8 cellular contexts compared by ENCODE assay signal in genomic region chr14:76151398-76152332, GRCh38. TPM values are rescaled to one million over a fixed set of nuclear protein-coding genes. Genes with fewer than 3 reads are reported as not detected.
DNase-seq lines count a peak whose midpoint lies in the region; ATAC-seq and TF ChIP-seq lines count a peak whose summit lies in the region.

GPATCH2L (plus strand) TSS chr14:76151922; CDS start chr14:76154364, 2,442 bp downstream.

- ATAC-seq in SK-N-SH treated with all-trans-retinoic acid at 6 μM for 48 hours (peak; percentile 95), omental fat pad (ENCODE audit: low FRiP score) (peak; percentile 96)

- no peak for TF ChIP-seq CTCF in GM06990 (IDR thresholded peaks at IDR 0.05; ENCODE audit: insufficient read depth, low read length, poor library complexity, severe bottlenecking)
- TF ChIP-seq CTCF in HFF-Myc (IDR thresholded peaks at IDR 0.05; ENCODE audit: low read depth, low read length, missing control alignments) = no peak
- no peak for TF ChIP-seq CTCF in omental fat pad (IDR thresholded peaks at IDR 0.05)

- H3K36me3 ChIP-seq in GM06990 (ENCODE audit: control insufficient read depth, insufficient read depth, low read length) = peaks cover 6% of the 10 kb centered on the region

- DNase-seq in GM06990 (ENCODE audit: extremely low read depth, insufficient read length) (peak; percentile 95), HFF-Myc (ENCODE audit: extremely low read depth, low read depth) (peak; percentile 48), NAMALWA (ENCODE audit: low spot score) (peak; percentile 96), glomerular endothelial cell (ENCODE audit: extremely low read depth, low read depth, low spot score) (no peak), omental fat pad (ENCODE audit: low spot score) (peak; percentile 92)
- peak; percentile 98 for DNase-seq in activated naive CD4-positive, alpha-beta T cell treated with anti-CD3 and anti-CD28 coated beads, Interleukin-2, amount 50 U/mL, for 16 hours

- no peak within 1 kb of the TSS for H3K27ac ChIP-seq in temporal lobe (ENCODE audit: low read depth, low read length)

- H3K27me3 ChIP-seq in GM06990 (replicated peaks; ENCODE audit: control insufficient read depth, insufficient read depth, low read length) = no peaks in the 10 kb centered on the region

- H3K4me3 ChIP-seq in GM06990 (replicated peaks; ENCODE audit: low read depth, low read length) = peak within 1 kb of the TSS; percentile 97
- H3K4me3 ChIP-seq in HFF-Myc (replicated peaks; ENCODE audit: low read depth, low read length) = peak within 1 kb of the TSS; percentile 64

TF ChIP-seq in SK-N-SH treated with all-trans-retinoic acid at 6 μM for 48 hours, 23 proteins besides CTCF, POLR2A, EP300 and RAD21:
- TF ChIP-seq OSR1 (CRISPR knock-in tag; IDR thresholded peaks at IDR 0.05) (no peak), SNAI2 (CRISPR knock-in tag; IDR thresholded peaks at IDR 0.05) (no peak)
- TF ChIP-seq, protein P1, sequence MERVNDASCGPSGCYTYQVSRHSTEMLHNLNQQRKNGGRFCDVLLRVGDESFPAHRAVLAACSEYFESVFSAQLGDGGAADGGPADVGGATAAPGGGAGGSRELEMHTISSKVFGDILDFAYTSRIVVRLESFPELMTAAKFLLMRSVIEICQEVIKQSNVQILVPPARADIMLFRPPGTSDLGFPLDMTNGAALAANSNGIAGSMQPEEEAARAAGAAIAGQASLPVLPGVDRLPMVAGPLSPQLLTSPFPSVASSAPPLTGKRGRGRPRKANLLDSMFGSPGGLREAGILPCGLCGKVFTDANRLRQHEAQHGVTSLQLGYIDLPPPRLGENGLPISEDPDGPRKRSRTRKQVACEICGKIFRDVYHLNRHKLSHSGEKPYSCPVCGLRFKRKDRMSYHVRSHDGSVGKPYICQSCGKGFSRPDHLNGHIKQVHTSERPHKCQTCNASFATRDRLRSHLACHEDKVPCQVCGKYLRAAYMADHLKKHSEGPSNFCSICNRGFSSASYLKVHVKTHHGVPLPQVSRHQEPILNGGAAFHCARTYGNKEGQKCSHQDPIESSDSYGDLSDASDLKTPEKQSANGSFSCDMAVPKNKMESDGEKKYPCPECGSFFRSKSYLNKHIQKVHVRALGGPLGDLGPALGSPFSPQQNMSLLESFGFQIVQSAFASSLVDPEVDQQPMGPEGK (CRISPR knock-in tag; IDR thresholded peaks at IDR 0.05; ENCODE audit: borderline replicate concordance) = no peak

RNA-seq across cellular contexts. Expression of gene GPATCH2L, which starts in this region (rescaled TPM):
- total RNA-seq in glomerular endothelial cell = 52.1 and 58.7 TPM in 2 replicates
- 10 to 100 TPM; 29.1 to 66.7 (median 50.7) TPM for total RNA-seq in omental fat pad
- total RNA-seq in temporal lobe = 63.7 TPM
